8 cellular contexts compared by ENCODE assay signal in genomic region chr12:21438643-21439042, GRCh38. TPM values are rescaled to one million over a fixed set of nuclear protein-coding genes. Genes with fewer than 3 reads are reported as not detected.
DNase-seq lines count a peak whose midpoint lies in the region; ATAC-seq and TF ChIP-seq lines count a peak whose summit lies in the region.

No MANE protein-coding gene starts in this region.

- no peak for TF ChIP-seq RAD21 in liver (IDR thresholded peaks at IDR 0.05)

- H3K9me3 ChIP-seq in heart right ventricle = no peaks in the 10 kb centered on the region
- no peaks in the 10 kb centered on the region for H3K9me3 ChIP-seq in liver (ENCODE audit: control insufficient read depth in 4 of 4, low read length in 3 of 4)
- H3K9me3 ChIP-seq in uterus = no peaks in the 10 kb centered on the region

- H3K36me3 ChIP-seq in heart right ventricle (peaks cover 0 to 35% (median 0%) of the 10 kb centered on the region in 9 donors), liver (ENCODE audit: control insufficient read depth in 4 of 4, insufficient read depth in 3 of 4, low read depth in 1 of 4, low read length in 3 of 4) (peaks cover 0 to 7% (median 1%) of the 10 kb centered on the region in 4 donors), uterus (no peaks in the 10 kb centered on the region)

- peaks cover 0 to 3% (median 0%) of the 10 kb centered on the region in 7 donors for H3K27me3 ChIP-seq in heart right ventricle
- no peaks in the 10 kb centered on the region for H3K27me3 ChIP-seq in liver (ENCODE audit: control insufficient read depth in 4 of 4, insufficient read depth in 4 of 4, low read length in 3 of 4)
- no peaks in the 10 kb centered on the region for H3K27me3 ChIP-seq in uterus

- H3K4me1 ChIP-seq in heart right ventricle (peaks cover 0 to 23% (median 11%) of the 10 kb centered on the region in 9 donors), liver (ENCODE audit: control insufficient read depth in 4 of 4, insufficient read depth in 4 of 4, low read length in 3 of 4) (peaks cover 0 to 8% (median 3%) of the 10 kb centered on the region in 4 donors), uterus (peaks cover 4 to 7% of the 10 kb centered on the region in 2 donors)

- peaks cover 0 to 5% of the 10 kb centered on the region in 2 donors for H3K9me3 Mint-ChIP-seq in activated naive CD4-positive, alpha-beta T cell treated with anti-CD3 and anti-CD28 coated beads, Interleukin-2, amount 50 U/mL, for 72 hours

- WGBS in heart right ventricle, 2 donors = 91 to 92% methylated on average over 5 of the region's 5 CpGs
- WGBS in liver = 86% methylated on average over 5 of the region's 5 CpGs

- H3K4me3 ChIP-seq in heart right ventricle = peak overlapping the region in 9 of 10 donors; percentile 58 to 92 (median 73)
- H3K4me3 ChIP-seq in liver (ENCODE audit: low read depth in 1 of 3, low read length in 3 of 3) = peak overlapping the region in 2 of 3 donors; percentile 12 to 88
- peak overlapping the region; percentile 68 to 77 for H3K4me3 ChIP-seq in uterus

- no peak for TF ChIP-seq POLR2A in uterus (IDR thresholded peaks at IDR 0.05)

- peaks cover 32 to 38% of the 10 kb centered on the region in 2 donors for H3K36me3 Mint-ChIP-seq in activated naive CD4-positive, alpha-beta T cell treated with anti-CD3 and anti-CD28 coated beads, Interleukin-2, amount 50 U/mL, for 72 hours

- intact Hi-C loops in heart right ventricle (cut with DNase I) (loop anchor here in 2 of 10 donors (5.0 to 10.0 kb wide), 2 partner anchors 64 to 494 kb away; partner anchors contain the start of genes GOLT1B (in 1 of the 2) and RECQL (in 1 of the 2)), cardiac septum (cut with DNase I) (loop anchor here (5.0 kb wide), 2 partner anchors 64 to 219 kb away; partner anchors contain the start of genes GOLT1B, LDHB and RECQL), uterus (cut with DNase I; ENCODE audit: low total_unique reads) (no loop called here)

- no peak overlapping the region for H3K9ac ChIP-seq in liver (ENCODE audit: low read depth in 1 of 2, low read length in 2 of 2)

- H3K27ac ChIP-seq in heart right ventricle = peak overlapping the region in 3 of 10 donors; percentile 84 to 94 (median 93)
- no peak overlapping the region for H3K27ac ChIP-seq in liver (ENCODE audit: low read depth in 1 of 2, low read length in 2 of 2)
- H3K27ac ChIP-seq in uterus = peak overlapping the region; percentile 87 to 89

- ATAC-seq in heart right ventricle (no peak), HG02588 (IDR thresholded peaks at IDR 0.05; ENCODE audit: unreplicated experiment) (no peak)
- no peak for ATAC-seq in activated naive CD4-positive, alpha-beta T cell treated with anti-CD3 and anti-CD28 coated beads, Interleukin-2, amount 50 U/mL, for 72 hours

- H3K27ac Mint-ChIP-seq in activated naive CD4-positive, alpha-beta T cell treated with anti-CD3 and anti-CD28 coated beads, Interleukin-2, amount 50 U/mL, for 72 hours = peak overlapping the region; percentile 97 to 98

- DNase-seq in heart right ventricle (no peak), cardiac septum (ENCODE audit: low spot score) (no peak), uterus (no peak), NCI-H1048 (lab: John Stamatoyannopoulos, UW) (no peak), hypothalamus (lab: John Stamatoyannopoulos, UW) (no peak)
- no peak for DNase-seq in activated naive CD4-positive, alpha-beta T cell treated with anti-CD3 and anti-CD28 coated beads, Interleukin-2, amount 50 U/mL, for 72 hours (ENCODE audit: low spot score in 2 of 2)

- TF ChIP-seq CTCF in heart right ventricle (IDR thresholded peaks at IDR 0.05) = no peak
- TF ChIP-seq CTCF in liver (IDR thresholded peaks at IDR 0.05; ENCODE audit: low read depth, low read length, missing input control) = no peak
- TF ChIP-seq CTCF in uterus (IDR thresholded peaks at IDR 0.05) = no peak

TF ChIP-seq in liver, 16 proteins besides CTCF, POLR2A, EP300 and RAD21:
- TF ChIP-seq REST (IDR thresholded peaks at IDR 0.05) = no peak
- TF ChIP-seq ZBTB33 (IDR thresholded peaks at IDR 0.05) = no peak

RNA-seq across cellular contexts. Expression of gene PYROXD1, which starts 1.2 kb away (rescaled TPM):
- total RNA-seq in heart right ventricle = 10 to 100 TPM; 15.5 to 22.8 (median 18.9) TPM
- polyA plus RNA-seq in heart right ventricle = 10 to 100 TPM in 1 of 2 donors, 1 to 10 TPM in 1; 9.9 to 10.5 TPM
- total RNA-seq in cardiac septum = 22.7 TPM
- total RNA-seq in activated naive CD4-positive, alpha-beta T cell treated with anti-CD3 and anti-CD28 coated beads, Interleukin-2, amount 50 U/mL, for 72 hours = 10 to 100 TPM; 23.5 to 34.0 TPM
- total RNA-seq in liver = 10 to 100 TPM in 1 of 2 donors, 1 to 10 TPM in 1; 6.4 to 10.6 TPM
- 1 to 10 TPM; 7.1 to 8.4 TPM for polyA plus RNA-seq in liver
- total RNA-seq in uterus = 10 to 100 TPM in 3 of 4 donors, 1 to 10 TPM in 1; 4.4 to 24.7 (median 18.1) TPM

Comparison
In these comparisons a context has a peak if more than half of its experiments do, and no peak if none do; other contexts are left out.
1. H3K27ac ChIP-seq: peak in uterus (2 of 2); none in liver (0 of 2).
2. Peak in every context shown above with its lines, with median percentiles within 50 percentile points of each other: H3K4me3 ChIP-seq.